Comparison of ENCODE assay signal across 11 cellular contexts in genomic region chr15:44489464-44489863, GRCh38. TPM values are rescaled to one million over a fixed set of nuclear protein-coding genes. Genes with fewer than 3 reads are reported as not detected.
DNase-seq lines count a peak whose midpoint lies in the region; ATAC-seq, FAIRE-seq and TF ChIP-seq lines count a peak whose summit lies in the region.
"Had no signal": no experiment of that assay in that cellular context is flagged by ENCODE, and none has a peak within 500 bp of the region (broad histone marks: within the 10 kb centered on the region; RNA-seq: fewer than 3 reads in every experiment).

No MANE protein-coding gene starts in this region.

- H3K27ac ChIP-seq in ACC112 (ENCODE audit: low read depth, low read length) (peak overlapping the region; percentile 72), HEK293 (ENCODE audit: extremely low read depth, low read depth, low read length) (no peak overlapping the region)
- H3K27ac ChIP-seq in effector memory CD4-positive, alpha-beta T cell (ENCODE audit: insufficient read depth, low read length, poor library complexity, severe bottlenecking) = no peak overlapping the region

- peaks cover 23% of the 10 kb centered on the region for H3K4me1 ChIP-seq in ACC112 (ENCODE audit: control insufficient read depth, insufficient read depth, low read length, unreplicated experiment)
- H3K4me1 ChIP-seq in HEK293 (ENCODE audit: control insufficient read depth, insufficient read depth, low read length) = peaks cover 4% of the 10 kb centered on the region
- no peaks in the 10 kb centered on the region for H3K4me1 ChIP-seq in effector memory CD4-positive, alpha-beta T cell (ENCODE audit: control insufficient read depth, insufficient read depth, low read length, poor library complexity, severe bottlenecking)

- no peaks in the 10 kb centered on the region for H3K9me3 ChIP-seq in HEK293 (ENCODE audit: control insufficient read depth, insufficient read depth, low read depth, low read length)
- H3K9me3 ChIP-seq in effector memory CD4-positive, alpha-beta T cell (ENCODE audit: control insufficient read depth, low read length) = no peaks in the 10 kb centered on the region

- DNase-seq in CD1c-positive myeloid dendritic cell (ENCODE audit: extremely low spot score) (no peak), NCI-H526 (lab: John Stamatoyannopoulos, UW) (no peak)
- DNase-seq in effector memory CD4-positive, alpha-beta T cell = no peak
- DNase-seq: cerebellar nuclear complex, NCI-H1436, T1000 had no signal

- no peaks in the 10 kb centered on the region for H3K27me3 Mint-ChIP-seq in activated T-helper 17 cell treated with anti-CD3 and anti-CD28 coated beads, Interleukin-2, amount 50 U/mL, for 72 hours

- peak overlapping the region; percentile 1 for H3K4me3 Mint-ChIP-seq in activated T-helper 17 cell treated with anti-CD3 and anti-CD28 coated beads, Interleukin-2, amount 50 U/mL, for 72 hours

- peak; percentile 90 for FAIRE-seq in islet of Langerhans (lab: Jason Lieb, UNC)

- H3K36me3 ChIP-seq in ACC112 (ENCODE audit: insufficient read depth, low read length) (peaks cover 5% of the 10 kb centered on the region; the same call in 1 of the 2 replicates), HEK293 (ENCODE audit: control insufficient read depth in 2 of 2, insufficient read depth in 1 of 2, low read length in 2 of 2) (peaks cover 13 to 33% of the 10 kb centered on the region in 2 experiments; a peak in 2 of 3 replicates)
- H3K36me3 ChIP-seq in effector memory CD4-positive, alpha-beta T cell (ENCODE audit: control insufficient read depth, insufficient read depth, low read length) = peaks cover 44% of the 10 kb centered on the region

- TF ChIP-seq CTCF in HEK293 (tag by site-specific recombination; IDR thresholded peaks at IDR 0.05) = no peak

- H2AFZ ChIP-seq in ACC112 (ENCODE audit: low read length, unreplicated experiment) = no peak overlapping the region

- POLR2A ChIA-PET in HEK293 (lab: Yijun Ruan, JAX) = no interaction called here

- ATAC-seq in activated T-helper 17 cell treated with anti-CD3 and anti-CD28 coated beads, Interleukin-2, amount 50 U/mL, for 72 hours (replicated peaks) = peak; percentile 98
- no peak for ATAC-seq in GM18520 (IDR thresholded peaks at IDR 0.05; ENCODE audit: unreplicated experiment)

- H3K4me3 ChIP-seq in ACC112 (ENCODE audit: low read depth, low read length) (peak overlapping the region; percentile 43), HEK293 (ENCODE audit: low read depth, low read length) (no peak overlapping the region)
- no peak overlapping the region for H3K4me3 ChIP-seq in effector memory CD4-positive, alpha-beta T cell (ENCODE audit: insufficient read depth, low read depth, low read length, poor library complexity, severe bottlenecking)

- peaks cover 22% of the 10 kb centered on the region for H3K4me1 Mint-ChIP-seq in activated T-helper 17 cell treated with anti-CD3 and anti-CD28 coated beads, Interleukin-2, amount 50 U/mL, for 72 hours

- peaks cover 17% of the 10 kb centered on the region for H3K79me2 ChIP-seq in ACC112 (ENCODE audit: control insufficient read depth, insufficient read depth, low read length, unreplicated experiment)

- no peaks in the 10 kb centered on the region for H3K27me3 ChIP-seq in ACC112 (ENCODE audit: insufficient read depth, low read length)
- no peaks in the 10 kb centered on the region for H3K27me3 ChIP-seq in effector memory CD4-positive, alpha-beta T cell (replicated peaks; ENCODE audit: control insufficient read depth, insufficient read depth, low read length, poor library complexity, severe bottlenecking)

- peaks cover 90% of the 10 kb centered on the region for H3K36me3 Mint-ChIP-seq in activated T-helper 17 cell treated with anti-CD3 and anti-CD28 coated beads, Interleukin-2, amount 50 U/mL, for 72 hours (ENCODE audit: low read depth)

- H3K9me3 Mint-ChIP-seq in activated T-helper 17 cell treated with anti-CD3 and anti-CD28 coated beads, Interleukin-2, amount 50 U/mL, for 72 hours = no peaks in the 10 kb centered on the region

- CTCF ChIA-PET in HEK293 (lab: Yijun Ruan, JAX) = interaction anchor here (3.8 kb wide), 1 partner anchor 12 kb away, joined by 10 read pairs; no protein-coding TSS in a partner anchor

- peak overlapping the region; percentile 68 for H3K27ac Mint-ChIP-seq in activated T-helper 17 cell treated with anti-CD3 and anti-CD28 coated beads, Interleukin-2, amount 50 U/mL, for 72 hours

TF ChIP-seq in HEK293, 187 proteins besides CTCF, POLR2A, EP300 and RAD21 (continues in another document):
- TF ChIP-seq ZNF26 (tag by site-specific recombination; IDR thresholded peaks at IDR 0.05) (no peak), OSR2 (tag by site-specific recombination; IDR thresholded peaks at IDR 0.05) (0 out of 2 replicates have a peak, but pooled peaks have one; percentile 17), ZNF664 (tag by site-specific recombination; IDR thresholded peaks at IDR 0.05) (0 out of 2 replicates have a peak, but pooled peaks have one; percentile 26), ZNF366 (tag by site-specific recombination; conservative IDR thresholded peaks at IDR 0.05) (no peak), KLF7 (tag by site-specific recombination; IDR thresholded peaks at IDR 0.05; ENCODE audit: borderline replicate concordance) (no peak)
- TF ChIP-seq, protein P1, sequence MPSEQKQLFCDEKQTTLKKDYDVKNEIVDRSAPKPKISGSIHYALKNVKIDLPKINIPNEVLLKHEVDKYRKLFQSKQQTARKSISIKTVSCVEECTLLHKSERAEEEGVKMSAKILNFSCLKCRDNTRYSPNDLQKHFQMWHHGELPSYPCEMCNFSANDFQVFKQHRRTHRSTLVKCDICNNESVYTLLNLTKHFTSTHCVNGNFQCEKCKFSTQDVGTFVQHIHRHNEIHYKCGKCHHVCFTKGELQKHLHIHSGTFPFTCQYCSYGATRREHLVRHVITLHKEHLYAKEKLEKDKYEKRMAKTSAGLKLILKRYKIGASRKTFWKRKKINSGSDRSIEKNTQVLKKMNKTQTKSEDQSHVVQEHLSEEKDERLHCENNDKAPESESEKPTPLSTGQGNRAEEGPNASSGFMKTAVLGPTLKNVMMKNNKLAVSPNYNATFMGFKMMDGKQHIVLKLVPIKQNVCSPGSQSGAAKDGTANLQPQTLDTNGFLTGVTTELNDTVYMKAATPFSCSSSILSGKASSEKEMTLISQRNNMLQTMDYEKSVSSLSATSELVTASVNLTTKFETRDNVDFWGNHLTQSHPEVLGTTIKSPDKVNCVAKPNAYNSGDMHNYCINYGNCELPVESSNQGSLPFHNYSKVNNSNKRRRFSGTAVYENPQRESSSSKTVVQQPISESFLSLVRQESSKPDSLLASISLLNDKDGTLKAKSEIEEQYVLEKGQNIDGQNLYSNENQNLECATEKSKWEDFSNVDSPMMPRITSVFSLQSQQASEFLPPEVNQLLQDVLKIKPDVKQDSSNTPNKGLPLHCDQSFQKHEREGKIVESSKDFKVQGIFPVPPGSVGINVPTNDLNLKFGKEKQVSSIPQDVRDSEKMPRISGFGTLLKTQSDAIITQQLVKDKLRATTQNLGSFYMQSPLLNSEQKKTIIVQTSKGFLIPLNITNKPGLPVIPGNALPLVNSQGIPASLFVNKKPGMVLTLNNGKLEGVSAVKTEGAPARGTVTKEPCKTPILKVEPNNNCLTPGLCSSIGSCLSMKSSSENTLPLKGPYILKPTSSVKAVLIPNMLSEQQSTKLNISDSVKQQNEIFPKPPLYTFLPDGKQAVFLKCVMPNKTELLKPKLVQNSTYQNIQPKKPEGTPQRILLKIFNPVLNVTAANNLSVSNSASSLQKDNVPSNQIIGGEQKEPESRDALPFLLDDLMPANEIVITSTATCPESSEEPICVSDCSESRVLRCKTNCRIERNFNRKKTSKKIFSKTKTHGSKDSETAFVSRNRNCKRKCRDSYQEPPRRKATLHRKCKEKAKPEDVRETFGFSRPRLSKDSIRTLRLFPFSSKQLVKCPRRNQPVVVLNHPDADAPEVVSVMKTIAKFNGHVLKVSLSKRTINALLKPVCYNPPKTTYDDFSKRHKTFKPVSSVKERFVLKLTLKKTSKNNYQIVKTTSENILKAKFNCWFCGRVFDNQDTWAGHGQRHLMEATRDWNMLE (tag by site-specific recombination; conservative IDR thresholded peaks at IDR 0.05; ENCODE audit: low read depth) = no peak
- TF ChIP-seq, protein P2, sequence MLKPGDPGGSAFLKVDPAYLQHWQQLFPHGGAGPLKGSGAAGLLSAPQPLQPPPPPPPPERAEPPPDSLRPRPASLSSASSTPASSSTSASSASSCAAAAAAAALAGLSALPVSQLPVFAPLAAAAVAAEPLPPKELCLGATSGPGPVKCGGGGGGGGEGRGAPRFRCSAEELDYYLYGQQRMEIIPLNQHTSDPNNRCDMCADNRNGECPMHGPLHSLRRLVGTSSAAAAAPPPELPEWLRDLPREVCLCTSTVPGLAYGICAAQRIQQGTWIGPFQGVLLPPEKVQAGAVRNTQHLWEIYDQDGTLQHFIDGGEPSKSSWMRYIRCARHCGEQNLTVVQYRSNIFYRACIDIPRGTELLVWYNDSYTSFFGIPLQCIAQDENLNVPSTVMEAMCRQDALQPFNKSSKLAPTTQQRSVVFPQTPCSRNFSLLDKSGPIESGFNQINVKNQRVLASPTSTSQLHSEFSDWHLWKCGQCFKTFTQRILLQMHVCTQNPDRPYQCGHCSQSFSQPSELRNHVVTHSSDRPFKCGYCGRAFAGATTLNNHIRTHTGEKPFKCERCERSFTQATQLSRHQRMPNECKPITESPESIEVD (tag by site-specific recombination; IDR thresholded peaks at IDR 0.05) = peak; percentile 76

RNA-seq across cellular contexts. Expression of gene EIF3J, which starts 47.5 kb away (rescaled TPM):
- total RNA-seq in activated T-helper 17 cell treated with anti-CD3 and anti-CD28 coated beads, Interleukin-2, amount 50 U/mL, for 72 hours = 10 to 100 TPM; 43.5 to 99.1 TPM
